ENCODE assay signal across 1 cellular context in genomic region chr15:65610871-65611718, GRCh38.
TF ChIP-seq lines count a peak whose summit lies in the region.

Gene INTS14, minus strand, starts transcription at chr15:65611131. Its CDS starts 3,751 bp downstream, at chr15:65607380.

TF ChIP-seq in GM12878, 131 proteins besides CTCF, POLR2A, EP300 and RAD21 (continued from another document and continues in another):
- no peak for TF ChIP-seq CUX1 (IDR thresholded peaks at IDR 0.05; ENCODE audit: insufficient replicate concordance, low read depth, low read length)
- 0 out of 2 replicates have a peak, but pooled peaks have one; percentile 41 for TF ChIP-seq ESRRA (IDR thresholded peaks at IDR 0.05; ENCODE audit: low read length)
- TF ChIP-seq ZNF274 (IDR thresholded peaks at IDR 0.05; ENCODE audit: insufficient read depth, insufficient read length) = no peak
- TF ChIP-seq SPI1 (IDR thresholded peaks at IDR 0.05; ENCODE audit: borderline replicate concordance, insufficient read depth, low read depth, low read length) = no peak
- TF ChIP-seq EZH2 (IDR thresholded peaks at IDR 0.05; ENCODE audit: borderline replicate concordance, control insufficient read depth, low read depth, low read length) = no peak
- no peak for TF ChIP-seq TCF7 (IDR thresholded peaks at IDR 0.05; ENCODE audit: borderline replicate concordance)
- no peak; the same call in 1 of the 2 replicates for TF ChIP-seq ZNF384 (IDR thresholded peaks at IDR 0.05; ENCODE audit: borderline replicate concordance, low read depth, low read length)
- no peak for TF ChIP-seq NFXL1 (IDR thresholded peaks at IDR 0.05; ENCODE audit: borderline replicate concordance)
- peak; percentile 82; the same call in 1 of the 2 replicates for TF ChIP-seq SIN3A (IDR thresholded peaks at IDR 0.05; ENCODE audit: low read depth, low read length)
- no peak for TF ChIP-seq RAD51 (IDR thresholded peaks at IDR 0.05)
- TF ChIP-seq ZNF592 (IDR thresholded peaks at IDR 0.05) = peak; percentile 82; the same call in 1 of the 2 replicates
- TF ChIP-seq TBL1XR1 (IDR thresholded peaks at IDR 0.05; ENCODE audit: low read depth, low read length) = peak; percentile 80
- peak; percentile 62 for TF ChIP-seq E4F1 (IDR thresholded peaks at IDR 0.05; ENCODE audit: borderline replicate concordance, partially characterized antibody)
- peak; percentile 88 for TF ChIP-seq MAX (IDR thresholded peaks at IDR 0.05; ENCODE audit: low read depth, low read length)
- TF ChIP-seq CEBPB (IDR thresholded peaks at IDR 0.05; ENCODE audit: borderline replicate concordance in 1 of 2, low read depth in 2 of 2, low read length in 2 of 2) = no peak
- peak; percentile 88 for TF ChIP-seq NR2C1 (IDR thresholded peaks at IDR 0.05)
- TF ChIP-seq BHLHE40 (IDR thresholded peaks at IDR 0.05; ENCODE audit: borderline replicate concordance in 1 of 2, low read depth in 2 of 2, low read length in 1 of 2) = peak; percentile 72 to 78; a peak in 3 of 4 replicates
- TF ChIP-seq DPF2 (IDR thresholded peaks at IDR 0.05) = peak; percentile 71
- TF ChIP-seq ZBTB40 (IDR thresholded peaks at IDR 0.05; ENCODE audit: borderline replicate concordance) = peak; percentile 98
- TF ChIP-seq MYB (IDR thresholded peaks at IDR 0.05; ENCODE audit: borderline replicate concordance, low read depth, low read length) = peak; percentile 42; the same call in 1 of the 2 replicates
- TF ChIP-seq NR2C2 (IDR thresholded peaks at IDR 0.05; ENCODE audit: borderline replicate concordance, control insufficient read depth, insufficient read length, low read depth) = no peak
- TF ChIP-seq YY1 (IDR thresholded peaks at IDR 0.05; ENCODE audit: low read depth, low read length) = peak; percentile 91
- TF ChIP-seq FOS (IDR thresholded peaks at IDR 0.05; ENCODE audit: borderline replicate concordance, extremely low read depth, insufficient read length) = no peak
- TF ChIP-seq SMC3 (IDR thresholded peaks at IDR 0.05; ENCODE audit: borderline replicate concordance, low read length) = peak; percentile 37; the same call in 1 of the 2 replicates
- TF ChIP-seq CBFB (IDR thresholded peaks at IDR 0.05; ENCODE audit: low read depth) = peak; percentile 83
- TF ChIP-seq CHD2 (IDR thresholded peaks at IDR 0.05; ENCODE audit: borderline replicate concordance, low read depth, low read length) = peak; percentile 59; the same call in 1 of the 2 replicates
- TF ChIP-seq BMI1 (IDR thresholded peaks at IDR 0.05; ENCODE audit: borderline replicate concordance) = no peak
- TF ChIP-seq BCLAF1 (IDR thresholded peaks at IDR 0.05) = no peak
- peak; percentile 71 for TF ChIP-seq ZBED1 (IDR thresholded peaks at IDR 0.05; ENCODE audit: borderline replicate concordance)
- TF ChIP-seq YBX1 (IDR thresholded peaks at IDR 0.05) = no peak
- peak; percentile 97 for TF ChIP-seq RB1 (IDR thresholded peaks at IDR 0.05; ENCODE audit: borderline replicate concordance)
- TF ChIP-seq TAF1 (IDR thresholded peaks at IDR 0.05; ENCODE audit: borderline replicate concordance, low read depth, low read length) = peak; percentile 90; the same call in 1 of the 2 replicates
- TF ChIP-seq E2F8 (IDR thresholded peaks at IDR 0.05; ENCODE audit: low read depth, partially characterized antibody) = peak; percentile 76
